In genomic region chr3:99875925-99876781, GRCh38 we compare ENCODE assay signal across 8 cellular contexts. TPM values are rescaled to one million over a fixed set of nuclear protein-coding genes. Genes with fewer than 3 reads are reported as not detected.
DNase-seq lines count a peak whose midpoint lies in the region; ATAC-seq lines count a peak whose summit lies in the region.

No MANE protein-coding gene starts in this region.

- peak overlapping the region in 1 of 2 experiments; percentile 93 for H2BK12ac ChIP-seq in mesenchymal stem cell (ENCODE audit: low read length in 2 of 2)

- peak overlapping the region; percentile 99 for H3K9ac ChIP-seq in mesenchymal stem cell (ENCODE audit: low read length)

- peak overlapping the region; percentile 26 for H2BK15ac ChIP-seq in mesenchymal stem cell (ENCODE audit: low read depth, poor library complexity, severe bottlenecking)

- WGBS in mesenchymal stem cell: under 1% methylated on average over 52 of the region's 62 CpGs

- peak overlapping the region; percentile 95 to 97 for H3K18ac ChIP-seq in mesenchymal stem cell (ENCODE audit: low read depth in 1 of 2, low read length in 2 of 2)

- DNase-seq in NCI-H510A (lab: John Stamatoyannopoulos, UW) (peak; percentile 34), mesenchymal stem cell (peak; percentile 86), SW 1271 (lab: John Stamatoyannopoulos, UW) (no peak)
- DNase-seq in activated CD8-positive, alpha-beta memory T cell treated with anti-CD3 and anti-CD28 coated beads for 4 hours (ENCODE audit: low read depth in 2 of 2): peak; percentile 39 to 42
- DNase-seq in effector memory CD8-positive, alpha-beta T cell: peak; percentile 46 to 55 (median 53)
- DNase-seq in stimulated activated CD8-positive, alpha-beta memory T cell treated with anti-CD3 and anti-CD28 coated beads, Interleukin-12 subunit alpha, Interleukin-12 subunit beta, amount 100 ng/mL, for 1 hour (ENCODE audit: low read depth): peak; percentile 42

- peak overlapping the region; percentile 90 for H4K8ac ChIP-seq in mesenchymal stem cell (ENCODE audit: low read length)

- no peaks in the 10 kb centered on the region for H3K9me3 Mint-ChIP-seq in effector memory CD8-positive, alpha-beta T cell

- H3K4me3 Mint-ChIP-seq in effector memory CD8-positive, alpha-beta T cell: peak overlapping the region; percentile 70 to 76

- peak overlapping the region; percentile 90 to 91 for H3K4me3 ChIP-seq in mesenchymal stem cell (ENCODE audit: insufficient read depth in 1 of 2, low read depth in 1 of 2, low read length in 2 of 2)

- H3K23ac ChIP-seq in mesenchymal stem cell (ENCODE audit: low read length in 2 of 2): peak overlapping the region in 1 of 2 experiments; percentile 93

- no peaks in the 10 kb centered on the region for H3K27me3 ChIP-seq in mesenchymal stem cell (ENCODE audit: control insufficient read depth in 1 of 2, insufficient read depth in 1 of 2, low read length in 2 of 2)

- H4K91ac ChIP-seq in mesenchymal stem cell (ENCODE audit: low read length): peak overlapping the region; percentile 94

- H2BK5ac ChIP-seq in mesenchymal stem cell (ENCODE audit: low read depth, low read length, poor library complexity, severe bottlenecking): peak overlapping the region; percentile 98

- H3K9me3 ChIP-seq in mesenchymal stem cell (ENCODE audit: control insufficient read depth, low read length): no peaks in the 10 kb centered on the region

- peaks cover 4% of the 10 kb centered on the region for H3K79me1 ChIP-seq in mesenchymal stem cell (replicated peaks; ENCODE audit: low read length, poor library complexity, severe bottlenecking)

- peak overlapping the region; percentile 99 for H2BK120ac ChIP-seq in mesenchymal stem cell (ENCODE audit: low read depth, low read length)

- H3K4me1 ChIP-seq in mesenchymal stem cell (ENCODE audit: control insufficient read depth, insufficient read depth, low read depth, low read length): peaks cover 5% of the 10 kb centered on the region

- no peaks in the 10 kb centered on the region for H3K27me3 Mint-ChIP-seq in effector memory CD8-positive, alpha-beta T cell

- H3K36me3 ChIP-seq in mesenchymal stem cell (ENCODE audit: control insufficient read depth in 1 of 2, insufficient read depth in 2 of 2, low read depth in 1 of 2, low read length in 2 of 2): peaks cover 0 to 5% of the 10 kb centered on the region in 2 experiments

- peak overlapping the region; percentile 89 for H2AK5ac ChIP-seq in mesenchymal stem cell (ENCODE audit: low read length, severe bottlenecking)

- peak overlapping the region; percentile 39 for H2AFZ ChIP-seq in mesenchymal stem cell (ENCODE audit: low read depth, low read length)

- no peaks in the 10 kb centered on the region for H3K36me3 Mint-ChIP-seq in effector memory CD8-positive, alpha-beta T cell (ENCODE audit: insufficient read depth)

- peak; percentile 85 for ATAC-seq in GM18519 (IDR thresholded peaks at IDR 0.05; ENCODE audit: low FRiP score, unreplicated experiment)
- ATAC-seq in HG02943 (IDR thresholded peaks at IDR 0.05; ENCODE audit: low read depth, unreplicated experiment): peak; percentile 82
- ATAC-seq in effector memory CD8-positive, alpha-beta T cell (replicated peaks): peak; percentile 96

- peak overlapping the region; percentile 84 to 93 for H3K4ac ChIP-seq in mesenchymal stem cell (ENCODE audit: low read depth in 1 of 2, low read length in 2 of 2)

- peak overlapping the region; percentile 88 for H3K27ac ChIP-seq in mesenchymal stem cell (ENCODE audit: low read length, poor library complexity, severe bottlenecking)

- peaks cover 10 to 11% of the 10 kb centered on the region in 2 donors for H3K4me1 Mint-ChIP-seq in effector memory CD8-positive, alpha-beta T cell (ENCODE audit: low read depth in 2 of 2)

- H3K27ac Mint-ChIP-seq in effector memory CD8-positive, alpha-beta T cell: peak overlapping the region; percentile 41 to 44

- peak overlapping the region; percentile 85 for H3K4me2 ChIP-seq in mesenchymal stem cell (ENCODE audit: low read length, poor library complexity, severe bottlenecking)

- peak overlapping the region; percentile 93 to 95 for H3K14ac ChIP-seq in mesenchymal stem cell (ENCODE audit: low read length in 2 of 2)

RNA-seq across cellular contexts. Expression of gene CMSS1, which starts 58.5 kb away (rescaled TPM):
- 11.1 TPM for polyA plus RNA-seq in mesenchymal stem cell (2013, experiment 1 of 2)
- 12.6 TPM for polyA plus RNA-seq in mesenchymal stem cell (2013, experiment 2 of 2)

Comparison
In these comparisons a context has a peak if more than half of its experiments do, and no peak if none do; other contexts are left out.
1. DNase-seq: peak in NCI-H510A (single experiment), activated CD8-positive, alpha-beta memory T cell treated with anti-CD3 and anti-CD28 coated beads for 4 hours (2 of 2), effector memory CD8-positive, alpha-beta T cell (3 of 3), mesenchymal stem cell (single experiment) and stimulated activated CD8-positive, alpha-beta memory T cell treated with anti-CD3 and anti-CD28 coated beads, Interleukin-12 subunit alpha, Interleukin-12 subunit beta, amount 100 ng/mL, for 1 hour (single experiment); none in SW 1271 (0 of 2).
2. Peak in every context shown above with its lines, with median percentiles within 50 percentile points of each other: ATAC-seq.